Comparison of ENCODE assay signal across 20 cellular contexts in the genomic region with DNA sequence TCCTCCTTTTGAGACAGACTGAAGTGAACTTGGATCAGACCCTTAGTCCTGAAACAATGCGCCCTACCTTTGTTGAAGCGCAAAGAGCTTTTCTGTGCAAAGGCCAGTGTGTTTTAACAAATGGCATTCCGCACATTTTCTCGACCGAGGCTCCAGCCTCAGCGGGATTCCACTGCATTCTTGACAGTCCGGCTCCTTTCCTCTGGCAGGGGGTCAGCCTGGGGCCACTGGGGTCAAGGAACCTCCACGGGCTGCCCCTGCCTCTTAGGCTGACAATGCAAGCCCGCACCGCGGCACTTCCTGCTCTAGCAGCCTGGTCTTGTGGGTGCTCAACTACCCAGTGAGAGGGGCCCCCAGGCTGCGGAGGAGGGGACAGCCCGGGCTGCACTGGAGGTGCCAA. TPM values are rescaled to one million over a fixed set of nuclear protein-coding genes. Genes with fewer than 3 reads are reported as not detected.
A peak's percentile ranks its signal among the peaks of the same experiment; 100 is the strongest.
DNase-seq lines count a peak whose midpoint lies in the region; ATAC-seq and TF ChIP-seq lines count a peak whose summit lies in the region.
"Had no signal": no experiment of that assay in that cellular context is flagged by ENCODE, and none has a peak within 500 bp of the region (broad histone marks: within the 10 kb centered on the region; RNA-seq: fewer than 3 reads in every experiment).

No MANE protein-coding gene starts in this region.

- intact Hi-C loops in Caco-2 (cut with micrococcal nuclease; ENCODE audit: unreplicated experiment) (no loop called here), psoas muscle (cut with DNase I) (no loop called here)

- no peaks in the 10 kb centered on the region for H3K36me3 Mint-ChIP-seq in Caco-2 (ENCODE audit: insufficient read depth, unreplicated experiment)
- no peaks in the 10 kb centered on the region for H3K36me3 Mint-ChIP-seq in neural crest cell (ENCODE audit: low read depth)
- H3K36me3 Mint-ChIP-seq: stimulated activated memory B cell treated with anti-CD40 and anti-IgM and Interleukin-4, amounts not matched to agents 10 μg/mL and 1 μg/mL and 100 μg/mL, for 72 hours had no signal

- POLR2A ChIA-PET in Caco-2 (lab: Charles Lee) = no interaction called here

- no peaks in the 10 kb centered on the region for H3K27me3 Mint-ChIP-seq in Caco-2 (ENCODE audit: insufficient read depth, unreplicated experiment)
- peaks cover 41% of the 10 kb centered on the region for H3K27me3 Mint-ChIP-seq in neural crest cell (ENCODE audit: low read depth)
- H3K27me3 Mint-ChIP-seq: stimulated activated memory B cell treated with anti-CD40 and anti-IgM and Interleukin-4, amounts not matched to agents 10 μg/mL and 1 μg/mL and 100 μg/mL, for 72 hours had no signal

- no TSS peak for BruUV-seq in Caco-2 (replicated peaks; lab: Mats Ljungman, UMichigan)

- H3K4me3 Mint-ChIP-seq in Caco-2 (ENCODE audit: unreplicated experiment) (no peak overlapping the region), neural crest cell (peak overlapping the region; percentile 60)
- H3K4me3 Mint-ChIP-seq: stimulated activated memory B cell treated with anti-CD40 and anti-IgM and Interleukin-4, amounts not matched to agents 10 μg/mL and 1 μg/mL and 100 μg/mL, for 72 hours had no signal

- peak; percentile 34 to 62 for DNase-seq in Caco-2
- DNase-seq in SJCRH30 = peak; percentile 2 to 11
- DNase-seq in iPS DF 19.7 (ENCODE audit: low read depth, low spot score) = peak; percentile 65
- DNase-seq in neural crest cell (ENCODE audit: low read depth, low spot score) = peak; percentile 64
- no peak for DNase-seq in psoas muscle
- DNase-seq in activated T-cell treated with anti-CD3 and anti-CD28 coated beads, Interleukin-2, amount 50 U/mL, for 48 hours = no peak
- DNase-seq: activated CD4-positive, alpha-beta T cell treated with anti-CD3 and anti-CD28 coated beads, Interleukin-2, amount 50 U/mL, for 48 hours; brain microvascular endothelial cell; GF-D8; left cardiac atrium; NCI-H1105 treated with DMSO at 0.1 percent for 48 hours; NCI-H446; SIG-M5; T-helper 9 cell had no signal

- no peaks in the 10 kb centered on the region for H3K4me1 Mint-ChIP-seq in Caco-2 (ENCODE audit: low read depth, unreplicated experiment)
- H3K4me1 Mint-ChIP-seq in neural crest cell = peaks cover 42% of the 10 kb centered on the region
- H3K4me1 Mint-ChIP-seq: stimulated activated memory B cell treated with anti-CD40 and anti-IgM and Interleukin-4, amounts not matched to agents 10 μg/mL and 1 μg/mL and 100 μg/mL, for 72 hours had no signal

- no peak for ATAC-seq in psoas muscle
- no peak for ATAC-seq in HG03520 (IDR thresholded peaks at IDR 0.05; ENCODE audit: unreplicated experiment)
- no peak for ATAC-seq in GM18868 (IDR thresholded peaks at IDR 0.05; ENCODE audit: unreplicated experiment)
- ATAC-seq: A549; left cardiac atrium; stimulated activated memory B cell treated with anti-CD40 and anti-IgM and Interleukin-4, amounts not matched to agents 10 μg/mL and 1 μg/mL and 100 μg/mL, for 72 hours had no signal

- WGBS in psoas muscle, 3 donors = 27 to 41% (median 39%) methylated on average over 9 to 13 of the region's 13 CpGs

- H3K27me3 ChIP-seq in Caco-2 (replicated peaks; ENCODE audit: control insufficient read depth, insufficient read depth, low read length) (no peaks in the 10 kb centered on the region), SJCRH30 (no peaks in the 10 kb centered on the region), psoas muscle (ENCODE audit: insufficient read depth in 3 of 3, low read length in 2 of 3) (no peaks in the 10 kb centered on the region)
- H3K27me3 ChIP-seq: brain microvascular endothelial cell, vagina had no signal

- H3K4me3 ChIP-seq in Caco-2 (ENCODE audit: low read depth, low read length) (no peak overlapping the region), SJCRH30 (peak overlapping the region; percentile 17; the same call in 1 of the 2 replicates), psoas muscle (no peak overlapping the region)
- H3K4me3 ChIP-seq: A549, vagina had no signal

- H3K4me1 ChIP-seq in Caco-2 (peaks cover 11% of the 10 kb centered on the region; the same call in 1 of the 2 replicates), SJCRH30 (no peaks in the 10 kb centered on the region), psoas muscle (no peaks in the 10 kb centered on the region)
- H3K4me1 ChIP-seq: A549, vagina had no signal

- H3K36me3 ChIP-seq in Caco-2 (ENCODE audit: control insufficient read depth, insufficient read depth, low read length) = no peaks in the 10 kb centered on the region
- H3K36me3 ChIP-seq in SJCRH30 = no peaks in the 10 kb centered on the region
- H3K36me3 ChIP-seq in psoas muscle (ENCODE audit: insufficient read depth in 1 of 2, low read depth in 1 of 2) = no peaks in the 10 kb centered on the region
- H3K36me3 ChIP-seq: brain microvascular endothelial cell, vagina had no signal

- H3K27ac ChIP-seq in SJCRH30 (no peak overlapping the region), psoas muscle (no peak overlapping the region)
- H3K27ac ChIP-seq: A549, brain microvascular endothelial cell, vagina had no signal

- no peaks in the 10 kb centered on the region for H3K9me3 ChIP-seq in Caco-2
- no peaks in the 10 kb centered on the region for H3K9me3 ChIP-seq in SJCRH30 (replicated peaks)
- H3K9me3 ChIP-seq in psoas muscle = no peaks in the 10 kb centered on the region
- H3K9me3 ChIP-seq: A549, vagina had no signal

- H3K27ac Mint-ChIP-seq in Caco-2 (ENCODE audit: unreplicated experiment) (no peak overlapping the region), neural crest cell (ENCODE audit: unreplicated experiment) (no peak overlapping the region)
- H3K27ac Mint-ChIP-seq: stimulated activated memory B cell treated with anti-CD40 and anti-IgM and Interleukin-4, amounts not matched to agents 10 μg/mL and 1 μg/mL and 100 μg/mL, for 72 hours had no signal

- CTCF ChIA-PET in Caco-2 (lab: Charles Lee) = no interaction called here

- H3K9me3 Mint-ChIP-seq in Caco-2 (ENCODE audit: unreplicated experiment) = no peaks in the 10 kb centered on the region
- H3K9me3 Mint-ChIP-seq in neural crest cell = no peaks in the 10 kb centered on the region
- H3K9me3 Mint-ChIP-seq: stimulated activated memory B cell treated with anti-CD40 and anti-IgM and Interleukin-4, amounts not matched to agents 10 μg/mL and 1 μg/mL and 100 μg/mL, for 72 hours had no signal

- no peak for TF ChIP-seq CTCF in Caco-2 (IDR thresholded peaks at IDR 0.05; ENCODE audit: insufficient read depth in 1 of 2, low read depth in 1 of 2, low read length in 1 of 2, severe bottlenecking in 1 of 2, unreplicated experiment in 1 of 2)
- no peak for TF ChIP-seq CTCF in neural crest cell (conservative IDR thresholded peaks at IDR 0.05)
- no peak for TF ChIP-seq CTCF in psoas muscle (IDR thresholded peaks at IDR 0.05)

RNA-seq across cellular contexts. Expression of a gene that starts 47.2 kb away (rescaled TPM):
- total RNA-seq in Caco-2 (2022) (not detected in 2 replicates), neural crest cell (not detected in 2 replicates), psoas muscle (not detected)
- not detected in 2 replicates for total RNA-seq in SJCRH30 (2014; rRNA removed; shearing (Covaris generic))
- polyA plus RNA-seq in psoas muscle = not detected
- total RNA-seq: frontal cortex, left cardiac atrium, vagina had no signal
- polyA plus RNA-seq: A549 had no signal

Comparison
In these comparisons a context has a peak if more than half of its experiments do, and no peak if none do; other contexts are left out.
1. DNase-seq: peak in Caco-2 (2 of 2), SJCRH30 (2 of 2), iPS DF 19.7 (single experiment) and neural crest cell (single experiment); none in psoas muscle (0 of 2) and activated T-cell treated with anti-CD3 and anti-CD28 coated beads, Interleukin-2, amount 50 U/mL, for 48 hours (0 of 2).